Comparison of ENCODE assay signal across 1 cellular context in genomic region chr5:41809128-41809527, GRCh38.
TF ChIP-seq lines count a peak whose summit lies in the region.

No MANE protein-coding gene starts in this region.

TF ChIP-seq in GM12878, 131 proteins besides CTCF, POLR2A, EP300 and RAD21 (continued from another document):
- TF ChIP-seq CREB1 (IDR thresholded peaks at IDR 0.05; ENCODE audit: low read depth) = no peak
- no peak for TF ChIP-seq BACH1 (IDR thresholded peaks at IDR 0.05; ENCODE audit: borderline replicate concordance)
- TF ChIP-seq ATF7 (IDR thresholded peaks at IDR 0.05; ENCODE audit: low read depth) = 0 out of 2 replicates have a peak, but pooled peaks have one; percentile 24
- no peak for TF ChIP-seq STAT1 (conservative IDR thresholded peaks at IDR 0.05)
- TF ChIP-seq YBX1 (IDR thresholded peaks at IDR 0.05) = no peak
- TF ChIP-seq EGR1 (IDR thresholded peaks at IDR 0.05; ENCODE audit: borderline replicate concordance in 1 of 2, low read depth in 2 of 2, low read length in 2 of 2) = no peak
- TF ChIP-seq, protein P1, sequence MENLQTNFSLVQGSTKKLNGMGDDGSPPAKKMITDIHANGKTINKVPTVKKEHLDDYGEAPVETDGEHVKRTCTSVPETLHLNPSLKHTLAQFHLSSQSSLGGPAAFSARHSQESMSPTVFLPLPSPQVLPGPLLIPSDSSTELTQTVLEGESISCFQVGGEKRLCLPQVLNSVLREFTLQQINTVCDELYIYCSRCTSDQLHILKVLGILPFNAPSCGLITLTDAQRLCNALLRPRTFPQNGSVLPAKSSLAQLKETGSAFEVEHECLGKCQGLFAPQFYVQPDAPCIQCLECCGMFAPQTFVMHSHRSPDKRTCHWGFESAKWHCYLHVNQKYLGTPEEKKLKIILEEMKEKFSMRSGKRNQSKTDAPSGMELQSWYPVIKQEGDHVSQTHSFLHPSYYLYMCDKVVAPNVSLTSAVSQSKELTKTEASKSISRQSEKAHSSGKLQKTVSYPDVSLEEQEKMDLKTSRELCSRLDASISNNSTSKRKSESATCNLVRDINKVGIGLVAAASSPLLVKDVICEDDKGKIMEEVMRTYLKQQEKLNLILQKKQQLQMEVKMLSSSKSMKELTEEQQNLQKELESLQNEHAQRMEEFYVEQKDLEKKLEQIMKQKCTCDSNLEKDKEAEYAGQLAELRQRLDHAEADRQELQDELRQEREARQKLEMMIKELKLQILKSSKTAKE (IDR thresholded peaks at IDR 0.05; ENCODE audit: low read depth, poor library complexity, severe bottlenecking) = peak; percentile 27
